Comparison of ENCODE assay signal across 12 cellular contexts in genomic region chr11:8839306-8839956, GRCh38.
DNase-seq lines count a peak whose midpoint lies in the region; ATAC-seq and TF ChIP-seq lines count a peak whose summit lies in the region.
"Had no signal": no experiment of that assay in that cellular context is flagged by ENCODE, and none has a peak within 500 bp of the region (broad histone marks: within the 10 kb centered on the region; RNA-seq: fewer than 3 reads in every experiment).

No MANE protein-coding gene starts in this region.

- intact Hi-C loops in activated T-helper 2 cell treated with anti-CD3 and anti-CD28 coated beads, Interferon-gamma antibody, Interleukin-2, Interleukin-4, amounts not matched to agents 10 μg/mL and 5 μg/mL and 100 μg/mL, durations not matched to agents 14 hours and 24 hours and 36 hours (cut with micrococcal nuclease): no loop called here

- no peaks in the 10 kb centered on the region for H3K36me3 Mint-ChIP-seq in activated naive CD8-positive, alpha-beta T cell treated with anti-CD3 and anti-CD28 coated beads, Interleukin-2, amount 50 U/mL, for 24 hours (ENCODE audit: low read depth)
- no peaks in the 10 kb centered on the region for H3K36me3 Mint-ChIP-seq in activated naive CD8-positive, alpha-beta T cell treated with anti-CD3 and anti-CD28 coated beads for 36 hours
- no peaks in the 10 kb centered on the region for H3K36me3 Mint-ChIP-seq in activated T-helper 2 cell treated with anti-CD3 and anti-CD28 coated beads, Interferon-gamma antibody, Interleukin-2, Interleukin-4, amounts not matched to agents 10 μg/mL and 5 μg/mL and 100 μg/mL, durations not matched to agents 14 hours and 24 hours and 36 hours (ENCODE audit: low read depth)
- H3K36me3 Mint-ChIP-seq: activated CD4-positive, alpha-beta memory T cell treated with anti-CD3 and anti-CD28 coated beads for 36 hours had no signal

- H3K27me3 Mint-ChIP-seq in activated naive CD8-positive, alpha-beta T cell treated with anti-CD3 and anti-CD28 coated beads, Interleukin-2, amount 50 U/mL, for 24 hours: peaks cover 20% of the 10 kb centered on the region
- peaks cover 7% of the 10 kb centered on the region for H3K27me3 Mint-ChIP-seq in activated naive CD8-positive, alpha-beta T cell treated with anti-CD3 and anti-CD28 coated beads for 36 hours
- peaks cover 6% of the 10 kb centered on the region for H3K27me3 Mint-ChIP-seq in activated T-helper 2 cell treated with anti-CD3 and anti-CD28 coated beads, Interferon-gamma antibody, Interleukin-2, Interleukin-4, amounts not matched to agents 10 μg/mL and 5 μg/mL and 100 μg/mL, durations not matched to agents 14 hours and 24 hours and 36 hours (ENCODE audit: low read depth)

- H3K9me3 Mint-ChIP-seq in activated naive CD8-positive, alpha-beta T cell treated with anti-CD3 and anti-CD28 coated beads, Interleukin-2, amount 50 U/mL, for 24 hours: no peaks in the 10 kb centered on the region
- H3K9me3 Mint-ChIP-seq in activated naive CD8-positive, alpha-beta T cell treated with anti-CD3 and anti-CD28 coated beads for 36 hours: peaks cover 2% of the 10 kb centered on the region
- no peaks in the 10 kb centered on the region for H3K9me3 Mint-ChIP-seq in activated T-helper 2 cell treated with anti-CD3 and anti-CD28 coated beads, Interferon-gamma antibody, Interleukin-2, Interleukin-4, amounts not matched to agents 10 μg/mL and 5 μg/mL and 100 μg/mL, durations not matched to agents 14 hours and 24 hours and 36 hours
- H3K9me3 Mint-ChIP-seq: activated CD4-positive, alpha-beta memory T cell treated with anti-CD3 and anti-CD28 coated beads for 36 hours had no signal

- TF ChIP-seq EP300 in tibial nerve (IDR thresholded peaks at IDR 0.05): no peak

- no peak for DNase-seq in activated naive CD8-positive, alpha-beta T cell treated with anti-CD3 and anti-CD28 coated beads, Interleukin-2, amount 50 U/mL, for 24 hours
- no peak for DNase-seq in activated naive CD8-positive, alpha-beta T cell treated with anti-CD3 and anti-CD28 coated beads for 36 hours
- DNase-seq in ecto neural progenitor cell (ENCODE audit: low spot score): peak; percentile 41
- DNase-seq in tibial nerve (ENCODE audit: low spot score in 2 of 2): no peak
- no peak for DNase-seq in GDM1 (lab: John Stamatoyannopoulos, UW)
- no peak for DNase-seq in cerebellar cortex (ENCODE audit: low spot score)
- no peak for DNase-seq in activated T-helper 2 cell treated with anti-CD3 and anti-CD28 coated beads, Interferon-gamma antibody, Interleukin-2, Interleukin-4, amounts not matched to agents 10 μg/mL and 5 μg/mL and 100 μg/mL, durations not matched to agents 14 hours and 24 hours and 36 hours (ENCODE audit: low spot score)
- DNase-seq: NCI-H510A treated with DMSO at 0.1 percent for 48 hours had no signal

- peak overlapping the region; percentile 63 for H3K27ac Mint-ChIP-seq in activated naive CD8-positive, alpha-beta T cell treated with anti-CD3 and anti-CD28 coated beads, Interleukin-2, amount 50 U/mL, for 24 hours
- H3K27ac Mint-ChIP-seq in activated naive CD8-positive, alpha-beta T cell treated with anti-CD3 and anti-CD28 coated beads for 36 hours: no peak overlapping the region
- no peak overlapping the region for H3K27ac Mint-ChIP-seq in activated T-helper 2 cell treated with anti-CD3 and anti-CD28 coated beads, Interferon-gamma antibody, Interleukin-2, Interleukin-4, amounts not matched to agents 10 μg/mL and 5 μg/mL and 100 μg/mL, durations not matched to agents 14 hours and 24 hours and 36 hours
- H3K27ac Mint-ChIP-seq: activated CD4-positive, alpha-beta memory T cell treated with anti-CD3 and anti-CD28 coated beads for 36 hours had no signal

- H3K9me3 ChIP-seq in mucosa of rectum (ENCODE audit: control insufficient read depth in 2 of 2, low read length in 2 of 2) (no peaks in the 10 kb centered on the region), tibial nerve (no peaks in the 10 kb centered on the region)
- H3K9me3 ChIP-seq: adrenal gland, HAP-1 had no signal

- no peak for ATAC-seq in activated naive CD8-positive, alpha-beta T cell treated with anti-CD3 and anti-CD28 coated beads, Interleukin-2, amount 50 U/mL, for 24 hours

- no peak for TF ChIP-seq POLR2A in tibial nerve (IDR thresholded peaks at IDR 0.05)

- peak overlapping the region; percentile 26 to 32 for H3K27ac ChIP-seq in mucosa of rectum (ENCODE audit: low read depth in 2 of 2, low read length in 2 of 2)
- H3K27ac ChIP-seq in tibial nerve: peak overlapping the region in 3 of 4 donors; percentile 12 to 69 (median 64)

- peaks cover 35% of the 10 kb centered on the region for H3K4me1 Mint-ChIP-seq in activated naive CD8-positive, alpha-beta T cell treated with anti-CD3 and anti-CD28 coated beads, Interleukin-2, amount 50 U/mL, for 24 hours
- H3K4me1 Mint-ChIP-seq in activated naive CD8-positive, alpha-beta T cell treated with anti-CD3 and anti-CD28 coated beads for 36 hours: peaks cover 19% of the 10 kb centered on the region
- peaks cover 23% of the 10 kb centered on the region for H3K4me1 Mint-ChIP-seq in activated T-helper 2 cell treated with anti-CD3 and anti-CD28 coated beads, Interferon-gamma antibody, Interleukin-2, Interleukin-4, amounts not matched to agents 10 μg/mL and 5 μg/mL and 100 μg/mL, durations not matched to agents 14 hours and 24 hours and 36 hours (ENCODE audit: low read depth)

- H3K36me3 ChIP-seq in mucosa of rectum (ENCODE audit: control insufficient read depth in 2 of 2, insufficient read depth in 2 of 2, low read length in 2 of 2) (no peaks in the 10 kb centered on the region), tibial nerve (no peaks in the 10 kb centered on the region)
- H3K36me3 ChIP-seq: adrenal gland, HAP-1 had no signal

- H3K4me1 ChIP-seq in mucosa of rectum (ENCODE audit: control insufficient read depth in 2 of 2, insufficient read depth in 2 of 2, low read length in 2 of 2) (peaks cover 13 to 21% of the 10 kb centered on the region in 2 donors), tibial nerve (peaks cover 0 to 33% (median 21%) of the 10 kb centered on the region in 4 donors)

- TF ChIP-seq CTCF in tibial nerve (IDR thresholded peaks at IDR 0.05): no peak

- peak overlapping the region in 1 of 2 donors; percentile 9 for H3K9ac ChIP-seq in mucosa of rectum (ENCODE audit: low read depth in 1 of 2, low read length in 2 of 2)

- H3K4me3 ChIP-seq in mucosa of rectum (ENCODE audit: low read length in 2 of 2) (no peak overlapping the region), tibial nerve (no peak overlapping the region)
- H3K4me3 ChIP-seq: adrenal gland, HAP-1 had no signal

- WGBS in tibial nerve, 2 donors: 0 to 41% methylated on average over 1 of the region's 1 CpG

- H3K4me3 Mint-ChIP-seq in activated naive CD8-positive, alpha-beta T cell treated with anti-CD3 and anti-CD28 coated beads, Interleukin-2, amount 50 U/mL, for 24 hours: peak overlapping the region; percentile 19
- H3K4me3 Mint-ChIP-seq in activated naive CD8-positive, alpha-beta T cell treated with anti-CD3 and anti-CD28 coated beads for 36 hours: no peak overlapping the region
- H3K4me3 Mint-ChIP-seq in activated T-helper 2 cell treated with anti-CD3 and anti-CD28 coated beads, Interferon-gamma antibody, Interleukin-2, Interleukin-4, amounts not matched to agents 10 μg/mL and 5 μg/mL and 100 μg/mL, durations not matched to agents 14 hours and 24 hours and 36 hours (ENCODE audit: low read depth): no peak overlapping the region
- H3K4me3 Mint-ChIP-seq: activated CD4-positive, alpha-beta memory T cell treated with anti-CD3 and anti-CD28 coated beads for 36 hours had no signal

- H3K27me3 ChIP-seq in mucosa of rectum (ENCODE audit: control insufficient read depth in 2 of 2, insufficient read depth in 2 of 2, low read length in 2 of 2): no peaks in the 10 kb centered on the region
- H3K27me3 ChIP-seq in tibial nerve: no peaks in the 10 kb centered on the region
- H3K27me3 ChIP-seq: adrenal gland had no signal
